ENCODE assay signal across 23 cellular contexts in genomic region chr1:94269921-94270320, GRCh38. TPM values are rescaled to one million over a fixed set of nuclear protein-coding genes. Genes with fewer than 3 reads are reported as not detected.
"Had no signal": no experiment of that assay in that cellular context is flagged by ENCODE, and none has a peak within 500 bp of the region (broad histone marks: within the 10 kb centered on the region; RNA-seq: fewer than 3 reads in every experiment).

No MANE protein-coding gene starts in this region.

- H3K9me3 ChIP-seq: ascending aorta had no signal

- DNase-seq: activated CD4-positive, alpha-beta T cell treated with anti-CD3 and anti-CD28 coated beads for 4 hours; activated CD4-positive, alpha-beta T cell treated with anti-CD3 and anti-CD28 coated beads, Interleukin-2, amount 50 U/mL, for 48 hours; activated CD8-positive, alpha-beta memory T cell treated with anti-CD3 and anti-CD28 coated beads, Interleukin-2, amount 10 ng/mL, durations not matched to agents 7 days and 5 days; activated effector memory CD4-positive, alpha-beta T cell treated with Interleukin-2 at 50 U/mL for 16 hours; activated naive CD4-positive, alpha-beta T cell treated with Interleukin-2 at 50 U/mL for 16 hours; activated naive CD8-positive, alpha-beta T cell treated with anti-CD3 and anti-CD28 coated beads, Interleukin-2, amount 50 U/mL, for 24 hours; activated T-cell treated with anti-CD3 and anti-CD28 coated beads, Interleukin-2, amount 50 U/mL, for 24 hours; amniotic stem cell; Karpas-422; NCI-H1105 treated with DMSO at 0.1 percent for 48 hours; NCI-H146; NCI-H187 treated with DMSO at 0.1 percent for 48 hours; NCI-H2081 treated with DMSO at 0.1 percent for 48 hours; NCI-H446; NCI-H524 had no signal

- H3K36me3 Mint-ChIP-seq: activated CD8-positive, alpha-beta memory T cell treated with anti-CD3 and anti-CD28 coated beads, Interleukin-2, amount 10 ng/mL, durations not matched to agents 7 days and 5 days; activated naive CD4-positive, alpha-beta T cell treated with anti-CD3 and anti-CD28 coated beads, Interleukin-2, amount 50 U/mL, for 72 hours; brain had no signal

- H3K36me3 ChIP-seq: ascending aorta, cardiac muscle cell had no signal

- H3K27ac ChIP-seq: ascending aorta, cardiac muscle cell had no signal

- ATAC-seq: activated CD4-positive, CD25-positive, alpha-beta regulatory T cell treated with anti-CD3 and anti-CD28 coated beads, Interleukin-2, amount 50 U/mL, for 24 hours; activated CD8-positive, alpha-beta memory T cell treated with anti-CD3 and anti-CD28 coated beads, Interleukin-2, amount 10 ng/mL, durations not matched to agents 7 days and 5 days; activated naive CD4-positive, alpha-beta T cell treated with anti-CD3 and anti-CD28 coated beads, Interleukin-2, amount 50 U/mL, for 72 hours; activated naive CD8-positive, alpha-beta T cell treated with anti-CD3 and anti-CD28 coated beads, Interleukin-2, amount 50 U/mL, for 24 hours; Right ventricle myocardium inferior had no signal

- H3K27me3 ChIP-seq: ascending aorta had no signal

- H3K4me3 Mint-ChIP-seq: activated CD8-positive, alpha-beta memory T cell treated with anti-CD3 and anti-CD28 coated beads, Interleukin-2, amount 10 ng/mL, durations not matched to agents 7 days and 5 days; activated naive CD8-positive, alpha-beta T cell treated with anti-CD3 and anti-CD28 coated beads, Interleukin-2, amount 50 U/mL, for 24 hours; activated T-cell treated with anti-CD3 and anti-CD28 coated beads, Interleukin-2, amount 50 U/mL, for 24 hours; activated T-helper 1 cell treated with anti-CD3 and anti-CD28 coated beads, Interleukin-12 subunit alpha, Interleukin-12 subunit beta, Interleukin-2, Interleukin-4 antibody, amounts not matched to agents 30 ng/mL and 10 ng/mL and 1 ng/mL, durations not matched to agents 14 hours and 24 hours and 36 hours; brain; T-helper 1 cell treated with Interleukin-12 subunit alpha and Interleukin-12 subunit beta and Interleukin-4 antibody, amounts not matched to agents 30 μg/mL and 1 μg/mL, for 36 hours had no signal

- H3K4me1 Mint-ChIP-seq: activated CD8-positive, alpha-beta memory T cell treated with anti-CD3 and anti-CD28 coated beads, Interleukin-2, amount 10 ng/mL, durations not matched to agents 7 days and 5 days; activated naive CD8-positive, alpha-beta T cell treated with anti-CD3 and anti-CD28 coated beads, Interleukin-2, amount 50 U/mL, for 24 hours had no signal

- H3K4me1 ChIP-seq: ascending aorta had no signal

- H3K4me3 ChIP-seq: ascending aorta, cardiac muscle cell had no signal

- H3K27ac Mint-ChIP-seq: activated CD8-positive, alpha-beta memory T cell treated with anti-CD3 and anti-CD28 coated beads, Interleukin-2, amount 10 ng/mL, durations not matched to agents 7 days and 5 days; activated naive CD4-positive, alpha-beta T cell treated with anti-CD3 and anti-CD28 coated beads, Interleukin-2, amount 50 U/mL, for 72 hours; activated naive CD8-positive, alpha-beta T cell treated with anti-CD3 and anti-CD28 coated beads, Interleukin-2, amount 50 U/mL, for 24 hours; activated T-cell treated with anti-CD3 and anti-CD28 coated beads, Interleukin-2, amount 50 U/mL, for 24 hours; activated T-helper 1 cell treated with anti-CD3 and anti-CD28 coated beads, Interleukin-12 subunit alpha, Interleukin-12 subunit beta, Interleukin-2, Interleukin-4 antibody, amounts not matched to agents 30 ng/mL and 10 ng/mL and 1 ng/mL, durations not matched to agents 14 hours and 24 hours and 36 hours; brain; T-helper 1 cell treated with Interleukin-12 subunit alpha and Interleukin-12 subunit beta and Interleukin-4 antibody, amounts not matched to agents 30 μg/mL and 1 μg/mL, for 36 hours had no signal

- H3K9me3 Mint-ChIP-seq: activated naive CD4-positive, alpha-beta T cell treated with anti-CD3 and anti-CD28 coated beads, Interleukin-2, amount 50 U/mL, for 72 hours; activated naive CD8-positive, alpha-beta T cell treated with anti-CD3 and anti-CD28 coated beads, Interleukin-2, amount 50 U/mL, for 24 hours; activated T-cell treated with anti-CD3 and anti-CD28 coated beads, Interleukin-2, amount 50 U/mL, for 24 hours; activated T-helper 1 cell treated with anti-CD3 and anti-CD28 coated beads, Interleukin-12 subunit alpha, Interleukin-12 subunit beta, Interleukin-2, Interleukin-4 antibody, amounts not matched to agents 30 ng/mL and 10 ng/mL and 1 ng/mL, durations not matched to agents 14 hours and 24 hours and 36 hours; brain; T-helper 1 cell treated with Interleukin-12 subunit alpha and Interleukin-12 subunit beta and Interleukin-4 antibody, amounts not matched to agents 30 μg/mL and 1 μg/mL, for 36 hours had no signal

RNA-seq across cellular contexts. Expression of gene ARHGAP29, which starts 32.5 kb away (rescaled TPM):
- total RNA-seq: activated CD8-positive, alpha-beta memory T cell treated with anti-CD3 and anti-CD28 coated beads, Interleukin-2, amount 10 ng/mL, durations not matched to agents 7 days and 5 days; activated T-helper 1 cell treated with anti-CD3 and anti-CD28 coated beads, Interleukin-12 subunit alpha, Interleukin-12 subunit beta, Interleukin-2, Interleukin-4 antibody, amounts not matched to agents 30 ng/mL and 10 ng/mL and 1 ng/mL, durations not matched to agents 14 hours and 24 hours and 36 hours had no signal
